In genomic region chr6:79544299-79544927, GRCh38 we compare ENCODE assay signal across 9 cellular contexts. TPM values are rescaled to one million over a fixed set of nuclear protein-coding genes. Genes with fewer than 3 reads are reported as not detected.
A peak's percentile ranks its signal among the peaks of the same experiment; 100 is the strongest.
DNase-seq lines count a peak whose midpoint lies in the region; ATAC-seq and TF ChIP-seq lines count a peak whose summit lies in the region.
"Had no signal": no experiment of that assay in that cellular context is flagged by ENCODE, and none has a peak within 500 bp of the region (broad histone marks: within the 10 kb centered on the region; RNA-seq: fewer than 3 reads in every experiment).

No MANE protein-coding gene starts in this region.

- DNase-seq in NOMO-1 (lab: John Stamatoyannopoulos, UW; ENCODE audit: unreplicated experiment in 2 of 2) (peak; percentile 4 to 27), NOMO-1 treated with dmso at 0.1 percent for 144 hours (lab: John Stamatoyannopoulos, UW; ENCODE audit: unreplicated experiment) (no peak), SJCRH30 (peak; percentile 5 to 38), right cardiac atrium (no peak), thyroid gland (no peak), DMS114 treated with DMSO at 0.1 percent for 48 hours (lab: John Stamatoyannopoulos, UW; ENCODE audit: unreplicated experiment) (no peak), GM19238 (ENCODE audit: insufficient read length, low spot score) (no peak)
- DNase-seq: DND-41 had no signal

- intact Hi-C loops in right cardiac atrium (cut with DNase I) = no loop called here
- intact Hi-C loops in thyroid gland (cut with DNase I) = no loop called here

- no peak for TF ChIP-seq CTCF in thyroid gland (IDR thresholded peaks at IDR 0.05)

- H3K4me1 ChIP-seq in SJCRH30 (peaks cover 31% of the 10 kb centered on the region), right cardiac atrium (ENCODE audit: control insufficient read depth, insufficient read depth, low read length) (peaks cover 4% of the 10 kb centered on the region), thyroid gland (peaks cover 13 to 16% of the 10 kb centered on the region in 2 donors)

- H3K27me3 ChIP-seq in SJCRH30 (no peaks in the 10 kb centered on the region), right cardiac atrium (ENCODE audit: control insufficient read depth, insufficient read depth) (no peaks in the 10 kb centered on the region), thyroid gland (no peaks in the 10 kb centered on the region)

- TF ChIP-seq POLR2A in thyroid gland (IDR thresholded peaks at IDR 0.05) = no peak

- peak overlapping the region; percentile 68 for H3K27ac ChIP-seq in SJCRH30
- peak overlapping the region; percentile 81 for H3K27ac ChIP-seq in right cardiac atrium (ENCODE audit: low read length)
- H3K27ac ChIP-seq in thyroid gland = peak overlapping the region; percentile 48 to 90 (median 75)

- H3K36me3 ChIP-seq in SJCRH30 (no peaks in the 10 kb centered on the region), thyroid gland (no peaks in the 10 kb centered on the region)

- H3K9me3 ChIP-seq in SJCRH30 (replicated peaks) (no peaks in the 10 kb centered on the region), right cardiac atrium (ENCODE audit: control insufficient read depth, low read length) (no peaks in the 10 kb centered on the region), thyroid gland (no peaks in the 10 kb centered on the region)

- 38% methylated on average over 2 of the region's 2 CpGs for WGBS in right cardiac atrium
- WGBS in thyroid gland, 2 donors = 66 to 68% methylated on average over 2 of the region's 2 CpGs

- ATAC-seq in HG03025 (IDR thresholded peaks at IDR 0.05; ENCODE audit: low FRiP score, unreplicated experiment) = peak; percentile 62
- no peak for ATAC-seq in right cardiac atrium

- H3K4me3 ChIP-seq in SJCRH30 = peak overlapping the region; percentile 26
- H3K4me3 ChIP-seq in right cardiac atrium (ENCODE audit: low read length) = peak overlapping the region; percentile 12
- H3K4me3 ChIP-seq in thyroid gland (replicated peaks in 1 of 3) = no peak overlapping the region

RNA-seq across cellular contexts. Expression of gene LCA5, which starts 7.2 kb away (rescaled TPM):
- total RNA-seq in SJCRH30 (2014; rRNA removed; shearing (Covaris generic)) = 6.2 and 6.5 TPM in 2 replicates
- 1 to 10 TPM; 2.8 to 4.1 (median 3.7) TPM for total RNA-seq in right cardiac atrium
- polyA plus RNA-seq in right cardiac atrium = 1.6 TPM
- total RNA-seq in thyroid gland = 10 to 100 TPM; 13.7 to 18.8 (median 16.3) TPM

Comparison
In these comparisons a context has a peak if more than half of its experiments do, and no peak if none do; other contexts are left out.
1. DNase-seq: peak in NOMO-1 (2 of 2) and SJCRH30 (2 of 2); none in NOMO-1 treated with dmso at 0.1 percent for 144 hours (single experiment), right cardiac atrium (0 of 3), thyroid gland (0 of 2), DMS114 treated with DMSO at 0.1 percent for 48 hours (single experiment) and GM19238 (single experiment).
2. H3K4me3 ChIP-seq: peak in SJCRH30 (single experiment) and right cardiac atrium (single experiment); none in thyroid gland (0 of 3).
3. Peak in every context shown above with its lines, with median percentiles within 50 percentile points of each other: H3K27ac ChIP-seq.